ENCODE assay signal across 24 cellular contexts in genomic region chr17:71361691-71362450, GRCh38.
DNase-seq lines count a peak whose midpoint lies in the region; TF ChIP-seq lines count a peak whose summit lies in the region.
"Had no signal": no experiment of that assay in that cellular context is flagged by ENCODE, and none has a peak within 500 bp of the region (broad histone marks: within the 10 kb centered on the region; RNA-seq: fewer than 3 reads in every experiment).

No MANE protein-coding gene starts in this region.

- H3K27me3 ChIP-seq in skeletal muscle satellite cell (ENCODE audit: control insufficient read depth, insufficient read depth, low read length) (no peaks in the 10 kb centered on the region), vagina (no peaks in the 10 kb centered on the region)
- H3K27me3 ChIP-seq: adrenal gland, spleen had no signal

- TF ChIP-seq CTCF in HEK293 (tag by site-specific recombination; IDR thresholded peaks at IDR 0.05): no peak
- TF ChIP-seq CTCF in astrocyte of the cerebellum (IDR thresholded peaks at IDR 0.05; ENCODE audit: low read depth, low read length, missing control alignments): no peak
- no peak for TF ChIP-seq CTCF in vagina (IDR thresholded peaks at IDR 0.05)
- TF ChIP-seq CTCF in GM10248 (IDR thresholded peaks at IDR 0.05; ENCODE audit: control extremely low read depth, extremely low read depth, low read depth, missing control alignments): no peak

- no peak overlapping the region for H3K9ac ChIP-seq in skeletal muscle satellite cell (ENCODE audit: low read depth, low read length)
- H3K9ac ChIP-seq: KMS-11 had no signal

- intact Hi-C loops in vagina (cut with DNase I): no loop called here

- in situ Hi-C loops in astrocyte of the cerebellum (cut with HindIII; ENCODE audit: low sequenced_read_pairs): no loop called here

- CTCF ChIA-PET in HEK293 (lab: Yijun Ruan, JAX) (no interaction called here), GM10248 (lab: Yijun Ruan, JAX) (no interaction called here)

- no peaks in the 10 kb centered on the region for H3K36me3 ChIP-seq in HEK293 (ENCODE audit: control insufficient read depth in 2 of 2, insufficient read depth in 1 of 2, low read length in 2 of 2)
- no peaks in the 10 kb centered on the region for H3K36me3 ChIP-seq in skeletal muscle satellite cell (ENCODE audit: insufficient read depth, low read length)
- H3K36me3 ChIP-seq in vagina: no peaks in the 10 kb centered on the region
- H3K36me3 ChIP-seq: adrenal gland, lower lobe of right lung, spleen had no signal

- H3K4me3 ChIP-seq in HEK293 (ENCODE audit: low read depth, low read length) (no peak overlapping the region), astrocyte of the cerebellum (ENCODE audit: low read depth, low read length) (no peak overlapping the region), skeletal muscle satellite cell (ENCODE audit: low read length) (no peak overlapping the region), vagina (no peak overlapping the region)
- H3K4me3 ChIP-seq: adrenal gland, dorsolateral prefrontal cortex, lower lobe of right lung, spleen had no signal

- H3K27ac ChIP-seq in HEK293 (ENCODE audit: extremely low read depth, low read depth, low read length) (no peak overlapping the region), vagina (no peak overlapping the region)
- H3K27ac ChIP-seq: adrenal gland, dorsolateral prefrontal cortex, KMS-11, lower lobe of right lung, spleen had no signal

- DNase-seq in astrocyte of the cerebellum (ENCODE audit: low read depth): peak; percentile 5
- peak; percentile 73 for DNase-seq in glomerular visceral epithelial cell (ENCODE audit: extremely low spot score)
- DNase-seq in activated CD4-positive, CD25-positive, alpha-beta regulatory T cell (lab: John Stamatoyannopoulos, UW): no peak
- DNase-seq in vagina (ENCODE audit: extremely low spot score in 2 of 2): no peak
- DNase-seq in GM10248 (ENCODE audit: extremely low spot score): no peak
- DNase-seq: activated CD4-positive, alpha-beta memory T cell treated with anti-CD3 and anti-CD28 coated beads, Interleukin-2, amount 10 ng/mL, durations not matched to agents 7 days and 5 days; activated T-cell treated with anti-CD3 and anti-CD28 coated beads for 4 hours; adrenal gland; AML-193; CD8-positive, alpha-beta memory T cell; central memory CD4-positive, alpha-beta T cell; DMS79; dorsolateral prefrontal cortex; islet precursor cell; lower lobe of right lung; MV-4-11; NCI-H1694; spleen; stimulated activated CD4-positive, alpha-beta T cell treated with anti-CD3 and anti-CD28 coated beads, Interleukin-4, amount 100 ng/mL, for 1 hour; stimulated activated naive CD4-positive, alpha-beta T cell treated with Interleukin-2 at 50 U/mL for 16 hours; T-helper 9 cell had no signal

- POLR2A ChIA-PET in HEK293 (lab: Yijun Ruan, JAX) (no interaction called here), GM10248 (lab: Yijun Ruan, JAX) (no interaction called here)

- H3K9me3 ChIP-seq in HEK293 (ENCODE audit: control insufficient read depth, insufficient read depth, low read depth, low read length) (no peaks in the 10 kb centered on the region), skeletal muscle satellite cell (replicated peaks; ENCODE audit: low read length) (no peaks in the 10 kb centered on the region), vagina (no peaks in the 10 kb centered on the region)
- H3K9me3 ChIP-seq: adrenal gland had no signal

- H3K4me2 ChIP-seq in skeletal muscle satellite cell (ENCODE audit: low read length): peak overlapping the region; percentile 18
- H3K4me2 ChIP-seq: KMS-11 had no signal

- H3K4me1 ChIP-seq in HEK293 (ENCODE audit: control insufficient read depth, insufficient read depth, low read length) (peaks cover 3% of the 10 kb centered on the region), skeletal muscle satellite cell (ENCODE audit: control insufficient read depth, insufficient read depth, low read length) (peaks cover 14% of the 10 kb centered on the region), vagina (no peaks in the 10 kb centered on the region)
- H3K4me1 ChIP-seq: adrenal gland, lower lobe of right lung, spleen had no signal

- TF ChIP-seq POLR2A in vagina (IDR thresholded peaks at IDR 0.05): no peak

TF ChIP-seq in HEK293, 187 proteins besides CTCF, POLR2A, EP300 and RAD21 (continues in another document):
- TF ChIP-seq ZSCAN5A (tag by site-specific recombination; IDR thresholded peaks at IDR 0.05) (no peak), ZNF302 (tag by site-specific recombination; IDR thresholded peaks at IDR 0.05; ENCODE audit: low read depth) (no peak), GLIS1 (tag by site-specific recombination; IDR thresholded peaks at IDR 0.05) (peak; percentile 49; the same call in 1 of the 2 replicates), ZNF221 (tag by site-specific recombination; IDR thresholded peaks at IDR 0.05; ENCODE audit: borderline replicate concordance) (no peak), ZBTB20 (tag by site-specific recombination; IDR thresholded peaks at IDR 0.05) (no peak), ZNF335 (tag by site-specific recombination; conservative IDR thresholded peaks at IDR 0.05) (peak; percentile 44), ZNF660 (tag by site-specific recombination; IDR thresholded peaks at IDR 0.05) (peak; percentile 56; the same call in 1 of the 2 replicates), ATF2 (tag by site-specific recombination; IDR thresholded peaks at IDR 0.05; ENCODE audit: low read depth) (peak; percentile 75), ZNF560 (tag by site-specific recombination; IDR thresholded peaks at IDR 0.05; ENCODE audit: borderline replicate concordance) (no peak), SCRT1 (tag by site-specific recombination; IDR thresholded peaks at IDR 0.05; ENCODE audit: borderline replicate concordance) (peak; percentile 26; the same call in 1 of the 2 replicates), ZNF629 (tag by site-specific recombination; IDR thresholded peaks at IDR 0.05) (peak; percentile 51; the same call in 1 of the 2 replicates), ZNF624 (tag by site-specific recombination; IDR thresholded peaks at IDR 0.05) (no peak), ZFHX2 (tag by site-specific recombination; conservative IDR thresholded peaks at IDR 0.05) (peak; percentile 62), REPIN1 (tag by site-specific recombination; IDR thresholded peaks at IDR 0.05; ENCODE audit: low read depth) (no peak), FEZF1 (tag by site-specific recombination; IDR thresholded peaks at IDR 0.05) (no peak)
- TF ChIP-seq, protein P1, sequence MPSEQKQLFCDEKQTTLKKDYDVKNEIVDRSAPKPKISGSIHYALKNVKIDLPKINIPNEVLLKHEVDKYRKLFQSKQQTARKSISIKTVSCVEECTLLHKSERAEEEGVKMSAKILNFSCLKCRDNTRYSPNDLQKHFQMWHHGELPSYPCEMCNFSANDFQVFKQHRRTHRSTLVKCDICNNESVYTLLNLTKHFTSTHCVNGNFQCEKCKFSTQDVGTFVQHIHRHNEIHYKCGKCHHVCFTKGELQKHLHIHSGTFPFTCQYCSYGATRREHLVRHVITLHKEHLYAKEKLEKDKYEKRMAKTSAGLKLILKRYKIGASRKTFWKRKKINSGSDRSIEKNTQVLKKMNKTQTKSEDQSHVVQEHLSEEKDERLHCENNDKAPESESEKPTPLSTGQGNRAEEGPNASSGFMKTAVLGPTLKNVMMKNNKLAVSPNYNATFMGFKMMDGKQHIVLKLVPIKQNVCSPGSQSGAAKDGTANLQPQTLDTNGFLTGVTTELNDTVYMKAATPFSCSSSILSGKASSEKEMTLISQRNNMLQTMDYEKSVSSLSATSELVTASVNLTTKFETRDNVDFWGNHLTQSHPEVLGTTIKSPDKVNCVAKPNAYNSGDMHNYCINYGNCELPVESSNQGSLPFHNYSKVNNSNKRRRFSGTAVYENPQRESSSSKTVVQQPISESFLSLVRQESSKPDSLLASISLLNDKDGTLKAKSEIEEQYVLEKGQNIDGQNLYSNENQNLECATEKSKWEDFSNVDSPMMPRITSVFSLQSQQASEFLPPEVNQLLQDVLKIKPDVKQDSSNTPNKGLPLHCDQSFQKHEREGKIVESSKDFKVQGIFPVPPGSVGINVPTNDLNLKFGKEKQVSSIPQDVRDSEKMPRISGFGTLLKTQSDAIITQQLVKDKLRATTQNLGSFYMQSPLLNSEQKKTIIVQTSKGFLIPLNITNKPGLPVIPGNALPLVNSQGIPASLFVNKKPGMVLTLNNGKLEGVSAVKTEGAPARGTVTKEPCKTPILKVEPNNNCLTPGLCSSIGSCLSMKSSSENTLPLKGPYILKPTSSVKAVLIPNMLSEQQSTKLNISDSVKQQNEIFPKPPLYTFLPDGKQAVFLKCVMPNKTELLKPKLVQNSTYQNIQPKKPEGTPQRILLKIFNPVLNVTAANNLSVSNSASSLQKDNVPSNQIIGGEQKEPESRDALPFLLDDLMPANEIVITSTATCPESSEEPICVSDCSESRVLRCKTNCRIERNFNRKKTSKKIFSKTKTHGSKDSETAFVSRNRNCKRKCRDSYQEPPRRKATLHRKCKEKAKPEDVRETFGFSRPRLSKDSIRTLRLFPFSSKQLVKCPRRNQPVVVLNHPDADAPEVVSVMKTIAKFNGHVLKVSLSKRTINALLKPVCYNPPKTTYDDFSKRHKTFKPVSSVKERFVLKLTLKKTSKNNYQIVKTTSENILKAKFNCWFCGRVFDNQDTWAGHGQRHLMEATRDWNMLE (tag by site-specific recombination; conservative IDR thresholded peaks at IDR 0.05; ENCODE audit: low read depth): 0 out of 2 replicates have a peak, but pooled peaks have one; percentile 36

Comparison
In these comparisons a context has a peak if more than half of its experiments do, and no peak if none do; other contexts are left out.
1. DNase-seq: peak in astrocyte of the cerebellum (single experiment) and glomerular visceral epithelial cell (single experiment); none in activated CD4-positive, CD25-positive, alpha-beta regulatory T cell (0 of 4), vagina (0 of 2) and GM10248 (single experiment).